Comparison of ENCODE assay signal across 37 cellular contexts in genomic region chr5:168340487-168340886, GRCh38. TPM values are rescaled to one million over a fixed set of nuclear protein-coding genes. Genes with fewer than 3 reads are reported as not detected.
"Had no signal": no experiment of that assay in that cellular context is flagged by ENCODE, and none has a peak within 500 bp of the region (broad histone marks: within the 10 kb centered on the region; RNA-seq: fewer than 3 reads in every experiment).

No MANE protein-coding gene starts in this region.

- ATAC-seq: activated CD8-positive, alpha-beta memory T cell treated with anti-CD3 and anti-CD28 coated beads, Interleukin-2, amount 10 ng/mL, durations not matched to agents 7 days and 5 days; Panc1 had no signal

- H3K9me3 ChIP-seq: ascending aorta, MG63, SJSA1 had no signal

- H3K27ac ChIP-seq: ascending aorta, cardiac muscle cell, SJSA1, VCaP had no signal

- H3K4me1 Mint-ChIP-seq: activated B cell treated with CpG ODN at 0.5 μM for 24 hours; activated CD4-positive, alpha-beta memory T cell treated with anti-CD3 and anti-CD28 coated beads, Interleukin-2, amount 10 ng/mL, durations not matched to agents 7 days and 5 days; activated CD8-positive, alpha-beta memory T cell treated with anti-CD3 and anti-CD28 coated beads, Interleukin-2, amount 10 ng/mL, durations not matched to agents 7 days and 5 days; activated naive CD4-positive, alpha-beta T cell treated with anti-CD3 and anti-CD28 coated beads, Interleukin-2, amount 50 U/mL, for 24 hours; activated naive CD8-positive, alpha-beta T cell treated with anti-CD3 and anti-CD28 coated beads, Interleukin-2, amount 10 ng/mL, durations not matched to agents 7 days and 5 days; central memory CD8-positive, alpha-beta T cell had no signal

- H3K4me3 ChIP-seq: ascending aorta, cardiac muscle cell, MG63, SJSA1 had no signal

- H3K9me3 Mint-ChIP-seq: activated CD4-positive, alpha-beta memory T cell treated with anti-CD3 and anti-CD28 coated beads, Interleukin-2, amount 10 ng/mL, durations not matched to agents 7 days and 5 days; activated naive CD4-positive, alpha-beta T cell treated with anti-CD3 and anti-CD28 coated beads, Interleukin-2, amount 50 U/mL, for 24 hours; activated naive CD8-positive, alpha-beta T cell treated with anti-CD3 and anti-CD28 coated beads, Interleukin-2, amount 10 ng/mL, durations not matched to agents 7 days and 5 days; central memory CD8-positive, alpha-beta T cell had no signal

- H3K27ac Mint-ChIP-seq: activated B cell treated with CpG ODN at 0.5 μM for 24 hours; activated CD4-positive, alpha-beta memory T cell treated with anti-CD3 and anti-CD28 coated beads, Interleukin-2, amount 10 ng/mL, durations not matched to agents 7 days and 5 days; activated CD8-positive, alpha-beta memory T cell treated with anti-CD3 and anti-CD28 coated beads, Interleukin-2, amount 10 ng/mL, durations not matched to agents 7 days and 5 days; activated naive CD4-positive, alpha-beta T cell treated with anti-CD3 and anti-CD28 coated beads, Interleukin-2, amount 50 U/mL, for 24 hours; activated naive CD8-positive, alpha-beta T cell treated with anti-CD3 and anti-CD28 coated beads, Interleukin-2, amount 10 ng/mL, durations not matched to agents 7 days and 5 days had no signal

- DNase-seq: activated B cell treated with CpG ODN at 0.5 μM for 24 hours; activated CD4-positive, alpha-beta memory T cell treated with anti-CD3 and anti-CD28 coated beads, Interleukin-2, amount 10 ng/mL, durations not matched to agents 7 days and 5 days; activated CD4-positive, alpha-beta T cell treated with anti-CD3 and anti-CD28 coated beads for 4 hours; activated CD4-positive, alpha-beta T cell treated with anti-CD3 and anti-CD28 coated beads, Interleukin-2, amount 50 U/mL, for 1 hour; activated CD4-positive, CD25-positive, alpha-beta regulatory T cell treated with anti-CD3 and anti-CD28 coated beads, Interleukin-2, amount 50 U/mL, for 72 hours; activated CD8-positive, alpha-beta memory T cell treated with anti-CD3 and anti-CD28 coated beads for 24 hours; activated CD8-positive, alpha-beta memory T cell treated with anti-CD3 and anti-CD28 coated beads, Interleukin-2, amount 10 ng/mL, durations not matched to agents 7 days and 5 days; activated CD8-positive, alpha-beta memory T cell treated with anti-CD3 and anti-CD28 coated beads, Interleukin-2, amount 50 U/mL, for 48 hours; activated effector memory CD4-positive, alpha-beta T cell treated with Interleukin-2 at 50 U/mL for 16 hours; activated naive CD4-positive, alpha-beta T cell; activated naive CD8-positive, alpha-beta T cell treated with anti-CD3 and anti-CD28 coated beads, Interleukin-2, amount 10 ng/mL, durations not matched to agents 7 days and 5 days; activated T-cell treated with anti-CD3 and anti-CD28 coated beads, Interleukin-2, amount 50 U/mL, for 48 hours; amygdala; Kasumi-1; KG1; MG63; NCI-H1048; NCI-H1105 treated with DMSO at 0.1 percent for 48 hours; NCI-H1436; NCI-H1694; NCI-H1930; NCI-H2081 treated with DMSO at 0.1 percent for 48 hours; NCI-H345; NCI-H524 treated with DMSO at 0.1 percent for 48 hours; SHP77 treated with DMSO at 0.1 percent for 48 hours; SW 1271; T-helper 1 cell; T-helper 2 cell; T-helper 9 cell had no signal

- H3K4me1 ChIP-seq: ascending aorta had no signal

- H3K27me3 Mint-ChIP-seq: activated B cell treated with CpG ODN at 0.5 μM for 24 hours; activated CD8-positive, alpha-beta memory T cell treated with anti-CD3 and anti-CD28 coated beads, Interleukin-2, amount 10 ng/mL, durations not matched to agents 7 days and 5 days had no signal

- H3K4me3 Mint-ChIP-seq: activated B cell treated with CpG ODN at 0.5 μM for 24 hours; activated CD4-positive, alpha-beta memory T cell treated with anti-CD3 and anti-CD28 coated beads, Interleukin-2, amount 10 ng/mL, durations not matched to agents 7 days and 5 days; activated CD8-positive, alpha-beta memory T cell treated with anti-CD3 and anti-CD28 coated beads, Interleukin-2, amount 10 ng/mL, durations not matched to agents 7 days and 5 days; activated naive CD4-positive, alpha-beta T cell treated with anti-CD3 and anti-CD28 coated beads, Interleukin-2, amount 50 U/mL, for 24 hours; activated naive CD8-positive, alpha-beta T cell treated with anti-CD3 and anti-CD28 coated beads, Interleukin-2, amount 10 ng/mL, durations not matched to agents 7 days and 5 days; central memory CD8-positive, alpha-beta T cell had no signal

- H3K36me3 ChIP-seq: ascending aorta, cardiac muscle cell, MG63, SJSA1 had no signal

- H3K36me3 Mint-ChIP-seq: activated CD8-positive, alpha-beta memory T cell treated with anti-CD3 and anti-CD28 coated beads, Interleukin-2, amount 10 ng/mL, durations not matched to agents 7 days and 5 days; activated naive CD4-positive, alpha-beta T cell treated with anti-CD3 and anti-CD28 coated beads, Interleukin-2, amount 50 U/mL, for 24 hours; activated naive CD8-positive, alpha-beta T cell treated with anti-CD3 and anti-CD28 coated beads, Interleukin-2, amount 10 ng/mL, durations not matched to agents 7 days and 5 days had no signal

RNA-seq across cellular contexts. Expression of gene WWC1, which starts 49.0 kb away (rescaled TPM):
- total RNA-seq: activated CD4-positive, alpha-beta memory T cell treated with anti-CD3 and anti-CD28 coated beads, Interleukin-2, amount 10 ng/mL, durations not matched to agents 7 days and 5 days; ascending aorta; OCI-LY7 had no signal
